ENCODE assay signal across 1 cellular context in the genomic region with DNA sequence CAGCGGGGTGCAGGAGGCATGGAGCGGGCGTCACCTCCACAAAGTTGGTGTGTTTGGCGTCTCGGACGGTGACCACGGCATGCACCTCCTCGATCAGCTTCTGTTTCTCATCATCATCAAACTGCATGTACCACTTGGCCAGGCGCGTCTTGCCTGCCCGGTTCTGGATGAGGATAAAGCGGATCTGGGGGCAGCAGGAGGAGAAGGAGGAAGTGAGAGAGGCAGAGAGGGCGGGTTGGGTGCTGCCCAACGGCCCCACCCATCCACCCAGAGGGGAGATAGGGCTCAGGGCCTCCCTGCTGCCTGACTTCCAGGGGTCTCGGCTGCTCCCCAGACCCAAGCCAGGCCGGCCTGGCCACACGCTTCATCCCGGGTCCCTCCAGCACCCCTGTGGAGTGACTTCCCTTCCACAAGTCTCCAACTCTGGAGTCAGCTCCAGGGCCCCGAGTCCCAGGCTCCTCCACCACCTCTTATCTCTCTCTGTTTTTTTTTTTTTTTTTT.
TF ChIP-seq lines count a peak whose summit lies in the region.

No MANE protein-coding gene starts in this region.

TF ChIP-seq in H1, 55 proteins besides CTCF, POLR2A, EP300 and RAD21:
- TF ChIP-seq SIN3A (conservative IDR thresholded peaks at IDR 0.05 in 1 of 2, IDR thresholded peaks at IDR 0.05 in 1 of 2; ENCODE audit: low read depth in 1 of 2, low read length in 2 of 2) (no peak), BRCA1 (IDR thresholded peaks at IDR 0.05; ENCODE audit: low read depth, low read length) (no peak), TEAD4 (IDR thresholded peaks at IDR 0.05; ENCODE audit: low read depth, low read length) (no peak), EGR1 (IDR thresholded peaks at IDR 0.05; ENCODE audit: borderline replicate concordance, low read depth, low read length) (no peak), GTF2F1 (IDR thresholded peaks at IDR 0.05; ENCODE audit: borderline replicate concordance, low read depth, low read length) (no peak), CTBP2 (IDR thresholded peaks at IDR 0.05; ENCODE audit: borderline replicate concordance, insufficient read depth, insufficient read length, low read length) (no peak), SIX5 (IDR thresholded peaks at IDR 0.05; ENCODE audit: low read depth, low read length) (no peak), CBX5 (IDR thresholded peaks at IDR 0.05; ENCODE audit: low read depth, low read length) (no peak), RFX5 (IDR thresholded peaks at IDR 0.05; ENCODE audit: borderline replicate concordance, low read depth, low read length) (no peak), TAF7 (optimal IDR thresholded peaks at IDR 0.05; ENCODE audit: borderline replicate concordance, low read depth, low read length) (no peak)
- TF ChIP-seq, protein P1, sequence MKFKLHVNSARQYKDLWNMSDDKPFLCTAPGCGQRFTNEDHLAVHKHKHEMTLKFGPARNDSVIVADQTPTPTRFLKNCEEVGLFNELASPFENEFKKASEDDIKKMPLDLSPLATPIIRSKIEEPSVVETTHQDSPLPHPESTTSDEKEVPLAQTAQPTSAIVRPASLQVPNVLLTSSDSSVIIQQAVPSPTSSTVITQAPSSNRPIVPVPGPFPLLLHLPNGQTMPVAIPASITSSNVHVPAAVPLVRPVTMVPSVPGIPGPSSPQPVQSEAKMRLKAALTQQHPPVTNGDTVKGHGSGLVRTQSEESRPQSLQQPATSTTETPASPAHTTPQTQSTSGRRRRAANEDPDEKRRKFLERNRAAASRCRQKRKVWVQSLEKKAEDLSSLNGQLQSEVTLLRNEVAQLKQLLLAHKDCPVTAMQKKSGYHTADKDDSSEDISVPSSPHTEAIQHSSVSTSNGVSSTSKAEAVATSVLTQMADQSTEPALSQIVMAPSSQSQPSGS (IDR thresholded peaks at IDR 0.05; ENCODE audit: low read length) = no peak
- TF ChIP-seq, protein P2, sequence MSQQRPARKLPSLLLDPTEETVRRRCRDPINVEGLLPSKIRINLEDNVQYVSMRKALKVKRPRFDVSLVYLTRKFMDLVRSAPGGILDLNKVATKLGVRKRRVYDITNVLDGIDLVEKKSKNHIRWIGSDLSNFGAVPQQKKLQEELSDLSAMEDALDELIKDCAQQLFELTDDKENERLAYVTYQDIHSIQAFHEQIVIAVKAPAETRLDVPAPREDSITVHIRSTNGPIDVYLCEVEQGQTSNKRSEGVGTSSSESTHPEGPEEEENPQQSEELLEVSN (IDR thresholded peaks at IDR 0.05) = no peak
